ENCODE assay signal across 25 cellular contexts in genomic region chr5:87906962-87907361, GRCh38.
"Had no signal": no experiment of that assay in that cellular context is flagged by ENCODE, and none has a peak within 500 bp of the region (broad histone marks: within the 10 kb centered on the region; RNA-seq: fewer than 3 reads in every experiment).

No MANE protein-coding gene starts in this region.

- H3K27me3 ChIP-seq: left lung, neural progenitor cell, neutrophil, right atrium auricular region, spleen, suprapubic skin, tibial artery, upper lobe of right lung had no signal

- H3K9me3 ChIP-seq: left lung, neutrophil, right atrium auricular region, spleen, suprapubic skin, thoracic aorta, tibial artery, upper lobe of right lung had no signal

- H3K4me3 ChIP-seq: left lung, lung, neural progenitor cell, right atrium auricular region, skin epidermis, spleen, suprapubic skin, thoracic aorta, tibial artery, upper lobe of right lung had no signal

- DNase-seq: hippocampal formation; left colon; left lung; mesendoderm; naive B cell; natural killer cell; nephron progenitor cell; occipital lobe; spleen; stimulated activated CD4-positive, alpha-beta T cell treated with anti-CD3 and anti-CD28 coated beads, Interleukin-4, amount 100 ng/mL, for 24 hours; stimulated activated naive CD4-positive, alpha-beta T cell; tibial artery; trophoblast cell; upper lobe of right lung had no signal

- FAIRE-seq: keratinocyte, urothelium cell line had no signal

- ATAC-seq: left colon; left lung; natural killer cell; sciatic nerve; stimulated activated effector memory CD8-positive, alpha-beta T cell treated with anti-CD3 and anti-CD28 coated beads, Interleukin-12 subunit alpha, Interleukin-12 subunit beta, amount 100 ng/mL, for 72 hours; upper lobe of right lung had no signal

- H3K4me1 ChIP-seq: left lung, right atrium auricular region, spleen, suprapubic skin, tibial artery, upper lobe of right lung had no signal

- H3K36me3 ChIP-seq: left lung, neural progenitor cell, neutrophil, right atrium auricular region, spleen, suprapubic skin, thoracic aorta, tibial artery, upper lobe of right lung had no signal

- H3K27ac ChIP-seq: left lung, neural progenitor cell, neutrophil, right atrium auricular region, skin epidermis, spleen, suprapubic skin, thoracic aorta, tibial artery, upper lobe of right lung had no signal
